Comparison of ENCODE assay signal across 18 cellular contexts in genomic region chr13:51328488-51328887, GRCh38. TPM values are rescaled to one million over a fixed set of nuclear protein-coding genes. Genes with fewer than 3 reads are reported as not detected.
"Had no signal": no experiment of that assay in that cellular context is flagged by ENCODE, and none has a peak within 500 bp of the region (broad histone marks: within the 10 kb centered on the region; RNA-seq: fewer than 3 reads in every experiment).

No MANE protein-coding gene starts in this region.

- H3K4me1 Mint-ChIP-seq: neural crest cell had no signal

- H3K9me3 Mint-ChIP-seq: activated naive CD4-positive, alpha-beta T cell treated with anti-CD3 and anti-CD28 coated beads, Interleukin-2, amount 50 U/mL, for 72 hours; activated T-cell treated with anti-CD3 and anti-CD28 coated beads, Interleukin-2, amount 50 U/mL, for 24 hours; neural crest cell had no signal

- H3K4me1 ChIP-seq: parathyroid adenoma, stomach had no signal

- H3K36me3 ChIP-seq: stomach, thoracic aorta had no signal

- H3K36me3 Mint-ChIP-seq: activated naive CD4-positive, alpha-beta T cell treated with anti-CD3 and anti-CD28 coated beads, Interleukin-2, amount 50 U/mL, for 72 hours had no signal

- H3K9me3 ChIP-seq: stomach, thoracic aorta had no signal

- H3K4me3 ChIP-seq: stomach, thoracic aorta had no signal

- FAIRE-seq: endometrium, small intestine, TTC549 had no signal

- H2AFZ ChIP-seq: parathyroid adenoma had no signal

- H3K27ac Mint-ChIP-seq: activated naive CD4-positive, alpha-beta T cell treated with anti-CD3 and anti-CD28 coated beads, Interleukin-2, amount 50 U/mL, for 72 hours; activated T-cell treated with anti-CD3 and anti-CD28 coated beads, Interleukin-2, amount 50 U/mL, for 24 hours had no signal

- H3K79me2 ChIP-seq: parathyroid adenoma had no signal

- H3K27me3 ChIP-seq: stomach had no signal

- H3K4me3 Mint-ChIP-seq: activated T-cell treated with anti-CD3 and anti-CD28 coated beads, Interleukin-2, amount 50 U/mL, for 24 hours; neural crest cell had no signal

- H3K9ac ChIP-seq: parathyroid adenoma had no signal

- DNase-seq: activated CD4-positive, alpha-beta T cell treated with anti-CD3 and anti-CD28 coated beads, Interleukin-2, amount 50 U/mL, for 4 hours; activated effector memory CD4-positive, alpha-beta T cell treated with Interleukin-2 at 50 U/mL for 16 hours; activated T-cell treated with anti-CD3 and anti-CD28 coated beads, Interleukin-2, amount 50 U/mL, for 24 hours; cerebellar nuclear complex; left ventricle myocardium superior; retina; small intestine; stomach; T-helper 2 cell had no signal

- H3K27ac ChIP-seq: parathyroid adenoma, stomach, thoracic aorta had no signal

- H3K27me3 Mint-ChIP-seq: activated T-cell treated with anti-CD3 and anti-CD28 coated beads, Interleukin-2, amount 50 U/mL, for 24 hours had no signal

RNA-seq across cellular contexts. Expression of gene SERPINE3, which starts 11.0 kb away (rescaled TPM):
- total RNA-seq: activated naive CD4-positive, alpha-beta T cell treated with anti-CD3 and anti-CD28 coated beads, Interleukin-2, amount 50 U/mL, for 72 hours; dermis microvascular lymphatic vessel endothelial cell; esophagus mucosa; kidney epithelial cell; left ventricle myocardium superior; neural crest cell had no signal
- polyA plus RNA-seq: small intestine, stomach had no signal
